ENCODE assay signal across 1 cellular context in the genomic region with DNA sequence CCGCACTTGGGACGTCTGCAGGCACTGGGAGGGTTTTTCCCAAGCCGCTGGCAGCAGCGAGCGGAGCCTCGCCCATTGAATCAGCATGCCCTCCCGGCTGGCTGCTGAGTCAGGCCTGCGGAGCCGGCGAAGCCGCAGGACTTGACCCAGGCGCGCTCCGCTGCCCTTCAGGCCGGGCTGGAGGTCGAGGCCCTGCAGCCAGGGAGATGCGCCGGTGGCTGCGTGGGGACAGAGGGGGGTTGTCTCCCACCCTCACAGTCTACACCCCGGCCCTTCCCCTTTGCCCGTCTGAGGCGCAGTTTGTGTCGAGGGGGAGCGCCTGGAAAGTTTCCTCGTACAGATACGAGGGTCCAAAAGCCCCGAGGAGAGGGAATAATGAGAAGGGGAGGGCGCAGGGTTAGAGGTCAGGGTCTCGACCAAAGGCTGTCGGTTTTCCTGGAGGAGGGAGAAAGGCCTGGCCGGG.
TF ChIP-seq lines count a peak whose summit lies in the region.

No MANE protein-coding gene starts in this region.

TF ChIP-seq in HepG2, 621 proteins besides CTCF, POLR2A, EP300 and RAD21 (continued from another document):
- TF ChIP-seq, protein P1, sequence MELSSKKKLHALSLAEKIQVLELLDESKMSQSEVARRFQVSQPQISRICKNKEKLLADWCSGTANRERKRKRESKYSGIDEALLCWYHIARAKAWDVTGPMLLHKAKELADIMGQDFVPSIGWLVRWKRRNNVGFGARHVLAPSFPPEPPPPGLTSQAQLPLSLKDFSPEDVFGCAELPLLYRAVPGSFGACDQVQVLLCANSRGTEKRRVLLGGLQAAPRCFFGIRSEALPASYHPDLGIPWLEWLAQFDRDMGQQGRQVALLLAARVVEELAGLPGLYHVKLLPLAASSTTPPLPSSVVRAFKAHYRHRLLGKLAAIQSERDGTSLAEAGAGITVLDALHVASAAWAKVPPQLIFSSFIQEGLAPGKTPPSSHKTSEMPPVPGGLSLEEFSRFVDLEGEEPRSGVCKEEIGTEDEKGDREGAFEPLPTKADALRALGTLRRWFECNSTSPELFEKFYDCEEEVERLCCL (CRISPR knock-in tag; IDR thresholded peaks at IDR 0.05; ENCODE audit: borderline replicate concordance): no peak
- TF ChIP-seq MAFG (CRISPR knock-in tag; IDR thresholded peaks at IDR 0.05) (peak; percentile 87), GABPB1 (CRISPR knock-in tag; IDR thresholded peaks at IDR 0.05) (0 out of 2 replicates have a peak, but pooled peaks have one; percentile 33), POLR2G (IDR thresholded peaks at IDR 0.05; ENCODE audit: low read depth, low read length) (peak; percentile 84), SP2 (CRISPR knock-in tag; IDR thresholded peaks at IDR 0.05) (peak; percentile 42; the same call in 1 of the 2 replicates), ZSCAN12 (CRISPR knock-in tag; IDR thresholded peaks at IDR 0.05) (0 out of 2 replicates have a peak, but pooled peaks have one; percentile 23), ZNF607 (CRISPR knock-in tag; IDR thresholded peaks at IDR 0.05; ENCODE audit: borderline replicate concordance) (peak; percentile 63), ZNF20 (CRISPR knock-in tag; IDR thresholded peaks at IDR 0.05) (0 out of 2 replicates have a peak, but pooled peaks have one; percentile 21), AHR (CRISPR knock-in tag; IDR thresholded peaks at IDR 0.05) (peak; percentile 54; the same call in 1 of the 2 replicates), KAT8 (CRISPR knock-in tag; IDR thresholded peaks at IDR 0.05) (0 out of 2 replicates have a peak, but pooled peaks have one; percentile 40), MED1 (CRISPR knock-in tag; IDR thresholded peaks at IDR 0.05) (peak; percentile 24; the same call in 1 of the 2 replicates), ZEB1 (IDR thresholded peaks at IDR 0.05; ENCODE audit: insufficient replicate concordance, low read depth) (no peak), ZNF562 (CRISPR knock-in tag; IDR thresholded peaks at IDR 0.05; ENCODE audit: borderline replicate concordance) (no peak), ATRX (CRISPR knock-in tag; IDR thresholded peaks at IDR 0.05; ENCODE audit: borderline replicate concordance) (no peak), ZBTB1 (CRISPR knock-in tag; IDR thresholded peaks at IDR 0.05; ENCODE audit: borderline replicate concordance) (no peak), ZNF136 (CRISPR knock-in tag; IDR thresholded peaks at IDR 0.05; ENCODE audit: low read depth) (no peak), JARID2 (CRISPR knock-in tag; IDR thresholded peaks at IDR 0.05; ENCODE audit: insufficient replicate concordance) (no peak), KDM5A (IDR thresholded peaks at IDR 0.05; ENCODE audit: borderline replicate concordance, low read length) (no peak; the same call in 1 of the 2 replicates), DMAP1 (CRISPR knock-in tag; IDR thresholded peaks at IDR 0.05) (peak; percentile 20; the same call in 1 of the 2 replicates), MAFK (conservative IDR thresholded peaks at IDR 0.05 in 1 of 2, IDR thresholded peaks at IDR 0.05 in 1 of 2; ENCODE audit: low read length in 2 of 2) (peak; percentile 70 to 79), HNRNPK (IDR thresholded peaks at IDR 0.05; ENCODE audit: low read depth, low read length, poor library complexity, severe bottlenecking) (no peak)
- TF ChIP-seq, protein P2, sequence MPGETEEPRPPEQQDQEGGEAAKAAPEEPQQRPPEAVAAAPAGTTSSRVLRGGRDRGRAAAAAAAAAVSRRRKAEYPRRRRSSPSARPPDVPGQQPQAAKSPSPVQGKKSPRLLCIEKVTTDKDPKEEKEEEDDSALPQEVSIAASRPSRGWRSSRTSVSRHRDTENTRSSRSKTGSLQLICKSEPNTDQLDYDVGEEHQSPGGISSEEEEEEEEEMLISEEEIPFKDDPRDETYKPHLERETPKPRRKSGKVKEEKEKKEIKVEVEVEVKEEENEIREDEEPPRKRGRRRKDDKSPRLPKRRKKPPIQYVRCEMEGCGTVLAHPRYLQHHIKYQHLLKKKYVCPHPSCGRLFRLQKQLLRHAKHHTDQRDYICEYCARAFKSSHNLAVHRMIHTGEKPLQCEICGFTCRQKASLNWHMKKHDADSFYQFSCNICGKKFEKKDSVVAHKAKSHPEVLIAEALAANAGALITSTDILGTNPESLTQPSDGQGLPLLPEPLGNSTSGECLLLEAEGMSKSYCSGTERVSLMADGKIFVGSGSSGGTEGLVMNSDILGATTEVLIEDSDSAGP (CRISPR knock-in tag; IDR thresholded peaks at IDR 0.05; ENCODE audit: borderline replicate concordance): 0 out of 2 replicates have a peak, but pooled peaks have one; percentile 42
- TF ChIP-seq, protein P3, sequence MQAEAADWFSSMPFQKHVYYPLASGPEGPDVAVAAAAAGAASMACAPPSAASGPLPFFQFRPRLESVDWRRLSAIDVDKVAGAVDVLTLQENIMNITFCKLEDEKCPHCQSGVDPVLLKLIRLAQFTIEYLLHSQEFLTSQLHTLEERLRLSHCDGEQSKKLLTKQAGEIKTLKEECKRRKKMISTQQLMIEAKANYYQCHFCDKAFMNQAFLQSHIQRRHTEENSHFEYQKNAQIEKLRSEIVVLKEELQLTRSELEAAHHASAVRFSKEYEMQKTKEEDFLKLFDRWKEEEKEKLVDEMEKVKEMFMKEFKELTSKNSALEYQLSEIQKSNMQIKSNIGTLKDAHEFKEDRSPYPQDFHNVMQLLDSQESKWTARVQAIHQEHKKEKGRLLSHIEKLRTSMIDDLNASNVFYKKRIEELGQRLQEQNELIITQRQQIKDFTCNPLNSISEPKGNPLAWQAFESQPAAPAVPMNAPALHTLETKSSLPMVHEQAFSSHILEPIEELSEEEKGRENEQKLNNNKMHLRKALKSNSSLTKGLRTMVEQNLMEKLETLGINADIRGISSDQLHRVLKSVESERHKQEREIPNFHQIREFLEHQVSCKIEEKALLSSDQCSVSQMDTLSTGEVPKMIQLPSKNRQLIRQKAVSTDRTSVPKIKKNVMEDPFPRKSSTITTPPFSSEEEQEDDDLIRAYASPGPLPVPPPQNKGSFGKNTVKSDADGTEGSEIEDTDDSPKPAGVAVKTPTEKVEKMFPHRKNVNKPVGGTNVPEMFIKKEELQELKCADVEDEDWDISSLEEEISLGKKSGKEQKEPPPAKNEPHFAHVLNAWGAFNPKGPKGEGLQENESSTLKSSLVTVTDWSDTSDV (CRISPR knock-in tag; IDR thresholded peaks at IDR 0.05): 0 out of 2 replicates have a peak, but pooled peaks have one; percentile 8
- TF ChIP-seq, protein P4, sequence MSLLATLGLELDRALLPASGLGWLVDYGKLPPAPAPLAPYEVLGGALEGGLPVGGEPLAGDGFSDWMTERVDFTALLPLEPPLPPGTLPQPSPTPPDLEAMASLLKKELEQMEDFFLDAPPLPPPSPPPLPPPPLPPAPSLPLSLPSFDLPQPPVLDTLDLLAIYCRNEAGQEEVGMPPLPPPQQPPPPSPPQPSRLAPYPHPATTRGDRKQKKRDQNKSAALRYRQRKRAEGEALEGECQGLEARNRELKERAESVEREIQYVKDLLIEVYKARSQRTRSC (CRISPR knock-in tag; IDR thresholded peaks at IDR 0.05; ENCODE audit: low read depth): 0 out of 2 replicates have a peak, but pooled peaks have one; percentile 13
- TF ChIP-seq, protein P5, sequence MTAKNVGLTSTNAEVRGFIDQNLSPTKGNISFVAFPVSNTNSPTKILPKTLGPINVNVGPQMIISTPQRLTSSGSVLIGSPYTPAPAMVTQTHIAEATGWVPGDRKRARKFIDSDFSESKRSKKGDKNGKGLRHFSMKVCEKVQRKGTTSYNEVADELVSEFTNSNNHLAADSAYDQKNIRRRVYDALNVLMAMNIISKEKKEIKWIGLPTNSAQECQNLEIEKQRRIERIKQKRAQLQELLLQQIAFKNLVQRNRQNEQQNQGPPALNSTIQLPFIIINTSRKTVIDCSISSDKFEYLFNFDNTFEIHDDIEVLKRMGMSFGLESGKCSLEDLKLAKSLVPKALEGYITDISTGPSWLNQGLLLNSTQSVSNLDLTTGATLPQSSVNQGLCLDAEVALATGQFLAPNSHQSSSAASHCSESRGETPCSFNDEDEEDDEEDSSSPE (CRISPR knock-in tag; IDR thresholded peaks at IDR 0.05): peak; percentile 54
- TF ChIP-seq, protein P6, sequence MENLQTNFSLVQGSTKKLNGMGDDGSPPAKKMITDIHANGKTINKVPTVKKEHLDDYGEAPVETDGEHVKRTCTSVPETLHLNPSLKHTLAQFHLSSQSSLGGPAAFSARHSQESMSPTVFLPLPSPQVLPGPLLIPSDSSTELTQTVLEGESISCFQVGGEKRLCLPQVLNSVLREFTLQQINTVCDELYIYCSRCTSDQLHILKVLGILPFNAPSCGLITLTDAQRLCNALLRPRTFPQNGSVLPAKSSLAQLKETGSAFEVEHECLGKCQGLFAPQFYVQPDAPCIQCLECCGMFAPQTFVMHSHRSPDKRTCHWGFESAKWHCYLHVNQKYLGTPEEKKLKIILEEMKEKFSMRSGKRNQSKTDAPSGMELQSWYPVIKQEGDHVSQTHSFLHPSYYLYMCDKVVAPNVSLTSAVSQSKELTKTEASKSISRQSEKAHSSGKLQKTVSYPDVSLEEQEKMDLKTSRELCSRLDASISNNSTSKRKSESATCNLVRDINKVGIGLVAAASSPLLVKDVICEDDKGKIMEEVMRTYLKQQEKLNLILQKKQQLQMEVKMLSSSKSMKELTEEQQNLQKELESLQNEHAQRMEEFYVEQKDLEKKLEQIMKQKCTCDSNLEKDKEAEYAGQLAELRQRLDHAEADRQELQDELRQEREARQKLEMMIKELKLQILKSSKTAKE (CRISPR knock-in tag; IDR thresholded peaks at IDR 0.05; ENCODE audit: borderline replicate concordance): peak; percentile 35; the same call in 1 of the 2 replicates
- TF ChIP-seq, protein P7, sequence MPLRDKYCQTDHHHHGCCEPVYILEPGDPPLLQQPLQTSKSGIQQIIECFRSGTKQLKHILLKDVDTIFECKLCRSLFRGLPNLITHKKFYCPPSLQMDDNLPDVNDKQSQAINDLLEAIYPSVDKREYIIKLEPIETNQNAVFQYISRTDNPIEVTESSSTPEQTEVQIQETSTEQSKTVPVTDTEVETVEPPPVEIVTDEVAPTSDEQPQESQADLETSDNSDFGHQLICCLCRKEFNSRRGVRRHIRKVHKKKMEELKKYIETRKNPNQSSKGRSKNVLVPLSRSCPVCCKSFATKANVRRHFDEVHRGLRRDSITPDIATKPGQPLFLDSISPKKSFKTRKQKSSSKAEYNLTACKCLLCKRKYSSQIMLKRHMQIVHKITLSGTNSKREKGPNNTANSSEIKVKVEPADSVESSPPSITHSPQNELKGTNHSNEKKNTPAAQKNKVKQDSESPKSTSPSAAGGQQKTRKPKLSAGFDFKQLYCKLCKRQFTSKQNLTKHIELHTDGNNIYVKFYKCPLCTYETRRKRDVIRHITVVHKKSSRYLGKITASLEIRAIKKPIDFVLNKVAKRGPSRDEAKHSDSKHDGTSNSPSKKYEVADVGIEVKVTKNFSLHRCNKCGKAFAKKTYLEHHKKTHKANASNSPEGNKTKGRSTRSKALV (CRISPR knock-in tag; IDR thresholded peaks at IDR 0.05): peak; percentile 56; the same call in 1 of the 2 replicates
- TF ChIP-seq, protein P8, sequence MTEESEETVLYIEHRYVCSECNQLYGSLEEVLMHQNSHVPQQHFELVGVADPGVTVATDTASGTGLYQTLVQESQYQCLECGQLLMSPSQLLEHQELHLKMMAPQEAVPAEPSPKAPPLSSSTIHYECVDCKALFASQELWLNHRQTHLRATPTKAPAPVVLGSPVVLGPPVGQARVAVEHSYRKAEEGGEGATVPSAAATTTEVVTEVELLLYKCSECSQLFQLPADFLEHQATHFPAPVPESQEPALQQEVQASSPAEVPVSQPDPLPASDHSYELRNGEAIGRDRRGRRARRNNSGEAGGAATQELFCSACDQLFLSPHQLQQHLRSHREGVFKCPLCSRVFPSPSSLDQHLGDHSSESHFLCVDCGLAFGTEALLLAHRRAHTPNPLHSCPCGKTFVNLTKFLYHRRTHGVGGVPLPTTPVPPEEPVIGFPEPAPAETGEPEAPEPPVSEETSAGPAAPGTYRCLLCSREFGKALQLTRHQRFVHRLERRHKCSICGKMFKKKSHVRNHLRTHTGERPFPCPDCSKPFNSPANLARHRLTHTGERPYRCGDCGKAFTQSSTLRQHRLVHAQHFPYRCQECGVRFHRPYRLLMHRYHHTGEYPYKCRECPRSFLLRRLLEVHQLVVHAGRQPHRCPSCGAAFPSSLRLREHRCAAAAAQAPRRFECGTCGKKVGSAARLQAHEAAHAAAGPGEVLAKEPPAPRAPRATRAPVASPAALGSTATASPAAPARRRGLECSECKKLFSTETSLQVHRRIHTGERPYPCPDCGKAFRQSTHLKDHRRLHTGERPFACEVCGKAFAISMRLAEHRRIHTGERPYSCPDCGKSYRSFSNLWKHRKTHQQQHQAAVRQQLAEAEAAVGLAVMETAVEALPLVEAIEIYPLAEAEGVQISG (CRISPR knock-in tag; IDR thresholded peaks at IDR 0.05): peak; percentile 35; the same call in 1 of the 2 replicates
TF ChIP-seq in HepG2: peak in this region for 111.
